19 cellular contexts compared by ENCODE assay signal in genomic region chr6:1153696-1154245, GRCh38.
"Had no signal": no experiment of that assay in that cellular context is flagged by ENCODE, and none has a peak within 500 bp of the region (broad histone marks: within the 10 kb centered on the region; RNA-seq: fewer than 3 reads in every experiment).

No MANE protein-coding gene starts in this region.

- ATAC-seq: effector memory CD8-positive, alpha-beta T cell; gastrocnemius medialis; left lobe of liver; mucosa of descending colon; naive thymus-derived CD8-positive, alpha-beta T cell had no signal

- H3K4me1 ChIP-seq: esophagus muscularis mucosa, gastrocnemius medialis, right atrium auricular region, thyroid gland, upper lobe of left lung, uterus had no signal

- H3K36me3 ChIP-seq: esophagus muscularis mucosa, gastrocnemius medialis, neutrophil, right atrium auricular region, suprapubic skin, thyroid gland, upper lobe of left lung, uterus had no signal

- H3K9me3 ChIP-seq: esophagus muscularis mucosa, gastrocnemius medialis, mucosa of descending colon, neutrophil, right atrium auricular region, suprapubic skin, thyroid gland, uterus had no signal

- H3K27ac Mint-ChIP-seq: dendritic cell treated with granulocyte-macrophage colony-stimulating factor and Interleukin-4, amounts not matched to agents 40 ng/mL and 50 ng/mL, for 4 days; effector memory CD8-positive, alpha-beta T cell; naive thymus-derived CD8-positive, alpha-beta T cell had no signal

- H3K27me3 ChIP-seq: esophagus muscularis mucosa, gastrocnemius medialis, right atrium auricular region, suprapubic skin, thyroid gland, upper lobe of left lung, uterus had no signal

- H3K4me3 ChIP-seq: esophagus muscularis mucosa, gastrocnemius medialis, mucosa of descending colon, right atrium auricular region, suprapubic skin, thyroid gland, upper lobe of left lung, uterus had no signal

- H3K4me3 Mint-ChIP-seq: dendritic cell treated with granulocyte-macrophage colony-stimulating factor and Interleukin-4, amounts not matched to agents 40 ng/mL and 50 ng/mL, for 4 days; effector memory CD8-positive, alpha-beta T cell; naive thymus-derived CD8-positive, alpha-beta T cell had no signal

- H3K9me3 Mint-ChIP-seq: effector memory CD8-positive, alpha-beta T cell had no signal

- H3K27ac ChIP-seq: epithelial cell of prostate, esophagus muscularis mucosa, gastrocnemius medialis, neutrophil, right atrium auricular region, suprapubic skin, thyroid gland, upper lobe of left lung, uterus had no signal

- DNase-seq: effector memory CD8-positive, alpha-beta T cell; gastrocnemius medialis; islet precursor cell; mammary epithelial cell; mucosa of descending colon; naive thymus-derived CD8-positive, alpha-beta T cell; small intestine; stimulated activated CD4-positive, alpha-beta T cell treated with anti-CD3 and anti-CD28 coated beads, Interleukin-2, amount 100 ng/mL, for 48 hours; stimulated activated naive CD4-positive, alpha-beta T cell treated with Interleukin-2 at 50 U/mL for 16 hours; thyroid gland; upper lobe of left lung; uterus had no signal

- H3K4me1 Mint-ChIP-seq: naive thymus-derived CD8-positive, alpha-beta T cell had no signal
